ENCODE assay signal across 1 cellular context in genomic region chr19:19531951-19532805, GRCh38.
TF ChIP-seq lines count a peak whose summit lies in the region.

No MANE protein-coding gene starts in this region.

TF ChIP-seq in HepG2, 621 proteins besides CTCF, POLR2A, EP300 and RAD21 (continued from another document):
- 0 out of 2 replicates have a peak, but pooled peaks have one; percentile 34 for TF ChIP-seq KDM4B (CRISPR knock-in tag; IDR thresholded peaks at IDR 0.05)
- TF ChIP-seq, protein P1, sequence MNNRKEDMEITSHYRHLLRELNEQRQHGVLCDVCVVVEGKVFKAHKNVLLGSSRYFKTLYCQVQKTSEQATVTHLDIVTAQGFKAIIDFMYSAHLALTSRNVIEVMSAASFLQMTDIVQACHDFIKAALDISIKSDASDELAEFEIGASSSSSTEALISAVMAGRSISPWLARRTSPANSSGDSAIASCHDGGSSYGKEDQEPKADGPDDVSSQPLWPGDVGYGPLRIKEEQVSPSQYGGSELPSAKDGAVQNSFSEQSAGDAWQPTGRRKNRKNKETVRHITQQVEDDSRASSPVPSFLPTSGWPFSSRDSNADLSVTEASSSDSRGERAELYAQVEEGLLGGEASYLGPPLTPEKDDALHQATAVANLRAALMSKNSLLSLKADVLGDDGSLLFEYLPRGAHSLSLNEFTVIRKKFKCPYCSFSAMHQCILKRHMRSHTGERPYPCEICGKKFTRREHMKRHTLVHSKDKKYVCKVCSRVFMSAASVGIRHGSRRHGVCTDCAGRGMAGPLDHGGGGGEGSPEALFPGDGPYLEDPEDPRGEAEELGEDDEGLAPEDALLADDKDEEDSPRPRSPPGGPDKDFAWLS (CRISPR knock-in tag; IDR thresholded peaks at IDR 0.05; ENCODE audit: borderline replicate concordance) = no peak
- TF ChIP-seq KIAA2018 (CRISPR knock-in tag; IDR thresholded peaks at IDR 0.05; ENCODE audit: borderline replicate concordance) = no peak
- peak; percentile 37 for TF ChIP-seq HNRNPLL (IDR thresholded peaks at IDR 0.05; ENCODE audit: low read depth, low read length, poor library complexity, severe bottlenecking)
- TF ChIP-seq ZNF574 (CRISPR knock-in tag; IDR thresholded peaks at IDR 0.05) = peak; percentile 53
- no peak for TF ChIP-seq ZEB1 (IDR thresholded peaks at IDR 0.05; ENCODE audit: insufficient replicate concordance, low read depth)
- TF ChIP-seq YY1 (IDR thresholded peaks at IDR 0.05; ENCODE audit: insufficient read depth, insufficient replicate concordance, low read depth, low read length) = peak; percentile 47
- TF ChIP-seq ZBTB7B (CRISPR knock-in tag; IDR thresholded peaks at IDR 0.05) = 0 out of 2 replicates have a peak, but pooled peaks have one; percentile 39
- no peak for TF ChIP-seq CEBPB (IDR thresholded peaks at IDR 0.05; ENCODE audit: borderline replicate concordance, low read depth, low read length)
- TF ChIP-seq, protein P2, sequence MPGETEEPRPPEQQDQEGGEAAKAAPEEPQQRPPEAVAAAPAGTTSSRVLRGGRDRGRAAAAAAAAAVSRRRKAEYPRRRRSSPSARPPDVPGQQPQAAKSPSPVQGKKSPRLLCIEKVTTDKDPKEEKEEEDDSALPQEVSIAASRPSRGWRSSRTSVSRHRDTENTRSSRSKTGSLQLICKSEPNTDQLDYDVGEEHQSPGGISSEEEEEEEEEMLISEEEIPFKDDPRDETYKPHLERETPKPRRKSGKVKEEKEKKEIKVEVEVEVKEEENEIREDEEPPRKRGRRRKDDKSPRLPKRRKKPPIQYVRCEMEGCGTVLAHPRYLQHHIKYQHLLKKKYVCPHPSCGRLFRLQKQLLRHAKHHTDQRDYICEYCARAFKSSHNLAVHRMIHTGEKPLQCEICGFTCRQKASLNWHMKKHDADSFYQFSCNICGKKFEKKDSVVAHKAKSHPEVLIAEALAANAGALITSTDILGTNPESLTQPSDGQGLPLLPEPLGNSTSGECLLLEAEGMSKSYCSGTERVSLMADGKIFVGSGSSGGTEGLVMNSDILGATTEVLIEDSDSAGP (CRISPR knock-in tag; IDR thresholded peaks at IDR 0.05; ENCODE audit: borderline replicate concordance) = peak; percentile 30; the same call in 1 of the 2 replicates
- no peak for TF ChIP-seq XBP1 (CRISPR knock-in tag; IDR thresholded peaks at IDR 0.05)
- TF ChIP-seq, protein P3, sequence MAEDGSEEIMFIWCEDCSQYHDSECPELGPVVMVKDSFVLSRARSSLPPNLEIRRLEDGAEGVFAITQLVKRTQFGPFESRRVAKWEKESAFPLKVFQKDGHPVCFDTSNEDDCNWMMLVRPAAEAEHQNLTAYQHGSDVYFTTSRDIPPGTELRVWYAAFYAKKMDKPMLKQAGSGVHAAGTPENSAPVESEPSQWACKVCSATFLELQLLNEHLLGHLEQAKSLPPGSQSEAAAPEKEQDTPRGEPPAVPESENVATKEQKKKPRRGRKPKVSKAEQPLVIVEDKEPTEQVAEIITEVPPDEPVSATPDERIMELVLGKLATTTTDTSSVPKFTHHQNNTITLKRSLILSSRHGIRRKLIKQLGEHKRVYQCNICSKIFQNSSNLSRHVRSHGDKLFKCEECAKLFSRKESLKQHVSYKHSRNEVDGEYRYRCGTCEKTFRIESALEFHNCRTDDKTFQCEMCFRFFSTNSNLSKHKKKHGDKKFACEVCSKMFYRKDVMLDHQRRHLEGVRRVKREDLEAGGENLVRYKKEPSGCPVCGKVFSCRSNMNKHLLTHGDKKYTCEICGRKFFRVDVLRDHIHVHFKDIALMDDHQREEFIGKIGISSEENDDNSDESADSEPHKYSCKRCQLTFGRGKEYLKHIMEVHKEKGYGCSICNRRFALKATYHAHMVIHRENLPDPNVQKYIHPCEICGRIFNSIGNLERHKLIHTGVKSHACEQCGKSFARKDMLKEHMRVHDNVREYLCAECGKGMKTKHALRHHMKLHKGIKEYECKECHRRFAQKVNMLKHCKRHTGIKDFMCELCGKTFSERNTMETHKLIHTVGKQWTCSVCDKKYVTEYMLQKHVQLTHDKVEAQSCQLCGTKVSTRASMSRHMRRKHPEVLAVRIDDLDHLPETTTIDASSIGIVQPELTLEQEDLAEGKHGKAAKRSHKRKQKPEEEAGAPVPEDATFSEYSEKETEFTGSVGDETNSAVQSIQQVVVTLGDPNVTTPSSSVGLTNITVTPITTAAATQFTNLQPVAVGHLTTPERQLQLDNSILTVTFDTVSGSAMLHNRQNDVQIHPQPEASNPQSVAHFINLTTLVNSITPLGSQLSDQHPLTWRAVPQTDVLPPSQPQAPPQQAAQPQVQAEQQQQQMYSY (CRISPR knock-in tag; IDR thresholded peaks at IDR 0.05) = no peak
- peak; percentile 73 for TF ChIP-seq ZNF687 (CRISPR knock-in tag; IDR thresholded peaks at IDR 0.05)
- TF ChIP-seq GLI4 (CRISPR knock-in tag; IDR thresholded peaks at IDR 0.05; ENCODE audit: borderline replicate concordance) = 0 out of 2 replicates have a peak, but pooled peaks have one; percentile 56
- TF ChIP-seq, protein P4, sequence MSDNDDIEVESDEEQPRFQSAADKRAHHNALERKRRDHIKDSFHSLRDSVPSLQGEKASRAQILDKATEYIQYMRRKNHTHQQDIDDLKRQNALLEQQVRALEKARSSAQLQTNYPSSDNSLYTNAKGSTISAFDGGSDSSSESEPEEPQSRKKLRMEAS (IDR thresholded peaks at IDR 0.05) = peak; percentile 42; the same call in 1 of the 2 replicates
- peak; percentile 35; the same call in 1 of the 2 replicates for TF ChIP-seq MAFG (CRISPR knock-in tag; IDR thresholded peaks at IDR 0.05)
- 0 out of 2 replicates have a peak, but pooled peaks have one; percentile 13 for TF ChIP-seq GATAD2A (CRISPR knock-in tag; IDR thresholded peaks at IDR 0.05)
- no peak for TF ChIP-seq SNAPC5 (CRISPR knock-in tag; IDR thresholded peaks at IDR 0.05; ENCODE audit: borderline replicate concordance)
- peak; percentile 25 for TF ChIP-seq ZNF883 (CRISPR knock-in tag; IDR thresholded peaks at IDR 0.05; ENCODE audit: not compliant biosample characterization)
